8 cellular contexts compared by ENCODE assay signal in the genomic region with DNA sequence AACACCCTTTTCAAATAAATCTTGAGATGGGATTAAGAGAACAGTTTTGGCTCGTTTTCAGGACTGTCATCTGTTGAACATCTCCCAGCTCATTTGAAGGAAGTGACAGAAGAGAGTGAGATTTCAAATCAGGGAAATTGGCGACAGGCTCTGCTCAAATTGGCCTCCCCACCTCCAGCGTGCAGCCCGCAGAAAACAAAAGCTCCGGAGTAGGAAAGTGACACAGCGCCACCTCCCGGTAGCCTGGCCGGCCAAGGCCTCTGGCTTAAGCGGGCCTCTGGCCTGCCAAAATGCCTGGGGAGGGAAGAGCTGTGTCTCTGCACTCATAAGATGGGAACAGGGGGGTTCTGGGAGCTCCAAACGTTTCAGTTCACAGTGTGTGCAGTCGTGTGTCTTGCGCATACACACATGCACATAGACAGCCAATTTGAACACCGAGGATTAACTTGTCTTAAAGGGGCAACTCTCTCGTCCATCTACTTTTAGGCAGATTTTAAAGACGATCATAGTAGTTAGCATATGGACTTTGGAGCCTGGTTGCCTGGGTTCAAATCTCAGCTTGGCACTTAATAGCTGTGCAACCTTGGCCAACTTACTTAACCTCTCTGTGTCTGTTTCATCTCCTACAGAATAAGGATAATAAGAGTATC.
DNase-seq lines count a peak whose midpoint lies in the region; ATAC-seq and TF ChIP-seq lines count a peak whose summit lies in the region.

No MANE protein-coding gene starts in this region.

- TF ChIP-seq CTCF in AG10803 (conservative IDR thresholded peaks at IDR 0.05; ENCODE audit: low read length) = peak; percentile 88
- TF ChIP-seq CTCF in glutamatergic neuron (IDR thresholded peaks at IDR 0.05; ENCODE audit: partially characterized antibody, unreplicated experiment) = peak; percentile 92

- peaks cover 11% of the 10 kb centered on the region for H3K36me3 Mint-ChIP-seq in glutamatergic neuron (ENCODE audit: unreplicated experiment)

- no peak overlapping the region for H3K4me3 Mint-ChIP-seq in glutamatergic neuron (ENCODE audit: unreplicated experiment)

- H3K4me1 Mint-ChIP-seq in glutamatergic neuron (ENCODE audit: low read depth, unreplicated experiment) = peaks cover 15% of the 10 kb centered on the region

- DNase-seq in AG10803 (ENCODE audit: low read depth) (peak; percentile 58), OCI-M1 (lab: John Stamatoyannopoulos, UW) (peak; percentile 78), glutamatergic neuron (peak; percentile 88), posterior cingulate gyrus (peak in 8 of 10 donors; percentile 39 to 93 (median 66)), NCI-H1417 treated with DMSO at 0.1 percent for 48 hours (lab: John Stamatoyannopoulos, UW) (no peak)
- peak; percentile 1 to 18 (median 12) for DNase-seq in activated naive CD4-positive, alpha-beta T cell (lab: John Stamatoyannopoulos, UW)

- peaks cover 6% of the 10 kb centered on the region for H3K27me3 Mint-ChIP-seq in glutamatergic neuron (ENCODE audit: unreplicated experiment)

- no peak overlapping the region for H3K27ac Mint-ChIP-seq in glutamatergic neuron (ENCODE audit: unreplicated experiment)

- H3K9me3 Mint-ChIP-seq in glutamatergic neuron (ENCODE audit: unreplicated experiment) = peaks cover 2% of the 10 kb centered on the region

- H3K4me3 ChIP-seq in AG10803 (ENCODE audit: low read length) = no peak overlapping the region

- ATAC-seq in GM18867 (IDR thresholded peaks at IDR 0.05; ENCODE audit: unreplicated experiment) (peak; percentile 89), HG03039 (IDR thresholded peaks at IDR 0.05; ENCODE audit: unreplicated experiment) (peak; percentile 68)

- intact Hi-C loops in posterior cingulate gyrus (cut with DNase I) = loop anchor here (5.0 kb wide), 1 partner anchor 561 kb away; no protein-coding TSS in a partner anchor
